In the genomic region with DNA sequence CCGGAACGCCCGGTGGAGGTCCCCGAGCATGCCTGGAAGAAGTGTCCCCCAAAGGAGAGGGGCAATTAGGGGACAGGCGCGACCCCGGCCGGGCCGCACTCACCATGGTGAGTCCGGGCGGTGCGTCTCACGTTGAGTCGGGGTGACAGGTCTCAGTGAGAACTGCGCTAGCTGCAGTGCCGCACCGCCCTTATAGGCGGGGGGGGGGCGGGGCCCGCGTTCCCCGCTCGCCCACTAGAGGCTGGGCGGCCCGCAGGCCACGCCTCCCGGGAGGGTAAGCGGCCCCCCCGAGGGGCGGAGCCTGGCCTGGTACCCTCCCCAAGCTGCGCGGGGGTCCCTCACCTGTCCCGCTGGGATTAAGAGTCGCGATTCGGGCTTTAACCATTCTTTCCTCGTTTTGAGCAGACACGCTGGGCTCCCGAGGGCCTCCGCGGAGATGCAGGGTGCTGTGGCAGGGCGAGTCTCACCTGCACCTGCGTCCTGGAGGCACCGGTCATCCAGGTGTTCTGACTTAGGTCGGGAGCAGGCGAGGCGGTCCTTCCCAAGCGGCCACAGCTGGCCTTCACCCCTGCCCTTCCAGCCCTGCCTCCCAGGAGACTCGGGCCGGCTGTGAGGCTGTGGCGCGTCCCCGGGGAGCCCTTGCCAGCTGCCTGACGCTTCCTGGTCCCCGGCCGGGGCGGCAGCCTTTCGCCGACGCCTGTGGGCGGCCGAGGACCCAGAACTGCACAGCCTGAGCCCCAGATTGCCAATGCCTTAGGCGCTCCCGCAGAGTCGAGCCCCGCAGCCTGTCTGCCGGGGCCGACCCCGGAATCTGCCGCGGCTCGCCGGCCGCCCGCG, we compare ENCODE assay signal across 1 cellular context.
A peak's percentile ranks its signal among the peaks of the same experiment; 100 is the strongest.
TF ChIP-seq lines count a peak whose summit lies in the region.

A gene (minus strand): TSS at position 166 of the 837 bp plus-strand sequence. CDS start 60 bp downstream, at position 106.

TF ChIP-seq in HepG2, 621 proteins besides CTCF, POLR2A, EP300 and RAD21 (continued from another document and continues in another):
- TF ChIP-seq, protein P1, sequence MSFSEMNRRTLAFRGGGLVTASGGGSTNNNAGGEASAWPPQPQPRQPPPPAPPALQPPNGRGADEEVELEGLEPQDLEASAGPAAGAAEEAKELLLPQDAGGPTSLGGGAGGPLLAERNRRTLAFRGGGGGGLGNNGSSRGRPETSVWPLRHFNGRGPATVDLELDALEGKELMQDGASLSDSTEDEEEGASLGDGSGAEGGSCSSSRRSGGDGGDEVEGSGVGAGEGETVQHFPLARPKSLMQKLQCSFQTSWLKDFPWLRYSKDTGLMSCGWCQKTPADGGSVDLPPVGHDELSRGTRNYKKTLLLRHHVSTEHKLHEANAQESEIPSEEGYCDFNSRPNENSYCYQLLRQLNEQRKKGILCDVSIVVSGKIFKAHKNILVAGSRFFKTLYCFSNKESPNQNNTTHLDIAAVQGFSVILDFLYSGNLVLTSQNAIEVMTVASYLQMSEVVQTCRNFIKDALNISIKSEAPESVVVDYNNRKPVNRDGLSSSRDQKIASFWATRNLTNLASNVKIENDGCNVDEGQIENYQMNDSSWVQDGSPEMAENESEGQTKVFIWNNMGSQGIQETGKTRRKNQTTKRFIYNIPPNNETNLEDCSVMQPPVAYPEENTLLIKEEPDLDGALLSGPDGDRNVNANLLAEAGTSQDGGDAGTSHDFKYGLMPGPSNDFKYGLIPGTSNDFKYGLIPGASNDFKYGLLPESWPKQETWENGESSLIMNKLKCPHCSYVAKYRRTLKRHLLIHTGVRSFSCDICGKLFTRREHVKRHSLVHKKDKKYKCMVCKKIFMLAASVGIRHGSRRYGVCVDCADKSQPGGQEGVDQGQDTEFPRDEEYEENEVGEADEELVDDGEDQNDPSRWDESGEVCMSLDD (CRISPR knock-in tag; IDR thresholded peaks at IDR 0.05; ENCODE audit: borderline replicate concordance) = 0 out of 2 replicates have a peak, but pooled peaks have one; percentile 58
- TF ChIP-seq, protein P2, sequence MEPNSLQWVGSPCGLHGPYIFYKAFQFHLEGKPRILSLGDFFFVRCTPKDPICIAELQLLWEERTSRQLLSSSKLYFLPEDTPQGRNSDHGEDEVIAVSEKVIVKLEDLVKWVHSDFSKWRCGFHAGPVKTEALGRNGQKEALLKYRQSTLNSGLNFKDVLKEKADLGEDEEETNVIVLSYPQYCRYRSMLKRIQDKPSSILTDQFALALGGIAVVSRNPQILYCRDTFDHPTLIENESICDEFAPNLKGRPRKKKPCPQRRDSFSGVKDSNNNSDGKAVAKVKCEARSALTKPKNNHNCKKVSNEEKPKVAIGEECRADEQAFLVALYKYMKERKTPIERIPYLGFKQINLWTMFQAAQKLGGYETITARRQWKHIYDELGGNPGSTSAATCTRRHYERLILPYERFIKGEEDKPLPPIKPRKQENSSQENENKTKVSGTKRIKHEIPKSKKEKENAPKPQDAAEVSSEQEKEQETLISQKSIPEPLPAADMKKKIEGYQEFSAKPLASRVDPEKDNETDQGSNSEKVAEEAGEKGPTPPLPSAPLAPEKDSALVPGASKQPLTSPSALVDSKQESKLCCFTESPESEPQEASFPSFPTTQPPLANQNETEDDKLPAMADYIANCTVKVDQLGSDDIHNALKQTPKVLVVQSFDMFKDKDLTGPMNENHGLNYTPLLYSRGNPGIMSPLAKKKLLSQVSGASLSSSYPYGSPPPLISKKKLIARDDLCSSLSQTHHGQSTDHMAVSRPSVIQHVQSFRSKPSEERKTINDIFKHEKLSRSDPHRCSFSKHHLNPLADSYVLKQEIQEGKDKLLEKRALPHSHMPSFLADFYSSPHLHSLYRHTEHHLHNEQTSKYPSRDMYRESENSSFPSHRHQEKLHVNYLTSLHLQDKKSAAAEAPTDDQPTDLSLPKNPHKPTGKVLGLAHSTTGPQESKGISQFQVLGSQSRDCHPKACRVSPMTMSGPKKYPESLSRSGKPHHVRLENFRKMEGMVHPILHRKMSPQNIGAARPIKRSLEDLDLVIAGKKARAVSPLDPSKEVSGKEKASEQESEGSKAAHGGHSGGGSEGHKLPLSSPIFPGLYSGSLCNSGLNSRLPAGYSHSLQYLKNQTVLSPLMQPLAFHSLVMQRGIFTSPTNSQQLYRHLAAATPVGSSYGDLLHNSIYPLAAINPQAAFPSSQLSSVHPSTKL (CRISPR knock-in tag; IDR thresholded peaks at IDR 0.05) = no peak; the same call in 1 of the 2 replicates
- TF ChIP-seq ZNF441 (CRISPR knock-in tag; IDR thresholded peaks at IDR 0.05; ENCODE audit: borderline replicate concordance) (no peak; the same call in 1 of the 2 replicates), ZNF224 (CRISPR knock-in tag; IDR thresholded peaks at IDR 0.05) (peak; percentile 87; the same call in 1 of the 2 replicates), ZNF317 (CRISPR knock-in tag; IDR thresholded peaks at IDR 0.05) (peak; percentile 57; the same call in 1 of the 2 replicates), ZNF460 (CRISPR knock-in tag; IDR thresholded peaks at IDR 0.05; ENCODE audit: borderline replicate concordance) (no peak), ZMAT3 (CRISPR knock-in tag; conservative IDR thresholded peaks at IDR 0.05) (0 out of 2 replicates have a peak, but pooled peaks have one; percentile 69), FOXC1 (CRISPR knock-in tag; IDR thresholded peaks at IDR 0.05; ENCODE audit: borderline replicate concordance) (peak; percentile 71), MXD4 (CRISPR knock-in tag; IDR thresholded peaks at IDR 0.05) (no peak; the same call in 1 of the 2 replicates), ZNF598 (CRISPR knock-in tag; IDR thresholded peaks at IDR 0.05; ENCODE audit: borderline replicate concordance) (0 out of 2 replicates have a peak, but pooled peaks have one; percentile 91), RNF2 (conservative IDR thresholded peaks at IDR 0.05; ENCODE audit: low read depth) (0 out of 2 replicates have a peak, but pooled peaks have one; percentile 69), RBM22 (optimal IDR thresholded peaks at IDR 0.05; ENCODE audit: low read length) (no peak), GPN1 (CRISPR knock-in tag; IDR thresholded peaks at IDR 0.05; ENCODE audit: borderline replicate concordance) (no peak), ZNF724P (CRISPR knock-in tag; IDR thresholded peaks at IDR 0.05; ENCODE audit: borderline replicate concordance) (0 out of 2 replicates have a peak, but pooled peaks have one; percentile 2), ATF7-NPFF (CRISPR knock-in tag; IDR thresholded peaks at IDR 0.05; ENCODE audit: low read depth) (no peak), PRPF4 (IDR thresholded peaks at IDR 0.05; ENCODE audit: low read depth, low read length, poor library complexity, severe bottlenecking) (no peak), TGIF2 (CRISPR knock-in tag; IDR thresholded peaks at IDR 0.05) (0 out of 2 replicates have a peak, but pooled peaks have one; percentile 58), NFRKB (IDR thresholded peaks at IDR 0.05) (no peak), RFXANK (CRISPR knock-in tag; IDR thresholded peaks at IDR 0.05) (no peak), SETDB1 (CRISPR knock-in tag; IDR thresholded peaks at IDR 0.05; ENCODE audit: borderline replicate concordance) (no peak), ESRRA (CRISPR knock-in tag; IDR thresholded peaks at IDR 0.05; ENCODE audit: low read depth) (no peak), JDP2 (CRISPR knock-in tag; IDR thresholded peaks at IDR 0.05; ENCODE audit: borderline replicate concordance) (no peak), ZNF124 (CRISPR knock-in tag; IDR thresholded peaks at IDR 0.05) (no peak), TEAD2 (CRISPR knock-in tag; IDR thresholded peaks at IDR 0.05) (no peak), SUZ12 (IDR thresholded peaks at IDR 0.05; ENCODE audit: low read depth, low read length) (no peak), SNAPC2 (CRISPR knock-in tag; IDR thresholded peaks at IDR 0.05) (peak; percentile 38; the same call in 1 of the 2 replicates), TCF12 (IDR thresholded peaks at IDR 0.05) (no peak), TCF12 (CRISPR knock-in tag; IDR thresholded peaks at IDR 0.05) (no peak), PHB2 (IDR thresholded peaks at IDR 0.05; ENCODE audit: partially characterized antibody) (no peak), ZSCAN29 (CRISPR knock-in tag; conservative IDR thresholded peaks at IDR 0.05) (0 out of 2 replicates have a peak, but pooled peaks have one; percentile 21), ZNF546 (CRISPR knock-in tag; conservative IDR thresholded peaks at IDR 0.05) (no peak), ZNF343 (CRISPR knock-in tag; IDR thresholded peaks at IDR 0.05) (peak; percentile 78; the same call in 1 of the 2 replicates), HES4 (CRISPR knock-in tag; IDR thresholded peaks at IDR 0.05; ENCODE audit: borderline replicate concordance) (peak; percentile 31; the same call in 1 of the 2 replicates), THAP11 (CRISPR knock-in tag; IDR thresholded peaks at IDR 0.05) (no peak), NR2F6 (IDR thresholded peaks at IDR 0.05) (no peak), NR2F6 (CRISPR knock-in tag; IDR thresholded peaks at IDR 0.05) (0 out of 2 replicates have a peak, but pooled peaks have one; percentile 23), GLI4 (CRISPR knock-in tag; IDR thresholded peaks at IDR 0.05; ENCODE audit: borderline replicate concordance) (peak; percentile 81; the same call in 1 of the 2 replicates), ZNF747 (CRISPR knock-in tag; IDR thresholded peaks at IDR 0.05; ENCODE audit: borderline replicate concordance) (no peak), AGO2 (optimal IDR thresholded peaks at IDR 0.05; ENCODE audit: low read depth, low read length) (peak; percentile 12), ATF7 (IDR thresholded peaks at IDR 0.05) (no peak), ATF7 (CRISPR knock-in tag; IDR thresholded peaks at IDR 0.05) (no peak; the same call in 1 of the 2 replicates), ZNF570 (CRISPR knock-in tag; IDR thresholded peaks at IDR 0.05; ENCODE audit: borderline replicate concordance) (no peak)
- TF ChIP-seq, protein P3, sequence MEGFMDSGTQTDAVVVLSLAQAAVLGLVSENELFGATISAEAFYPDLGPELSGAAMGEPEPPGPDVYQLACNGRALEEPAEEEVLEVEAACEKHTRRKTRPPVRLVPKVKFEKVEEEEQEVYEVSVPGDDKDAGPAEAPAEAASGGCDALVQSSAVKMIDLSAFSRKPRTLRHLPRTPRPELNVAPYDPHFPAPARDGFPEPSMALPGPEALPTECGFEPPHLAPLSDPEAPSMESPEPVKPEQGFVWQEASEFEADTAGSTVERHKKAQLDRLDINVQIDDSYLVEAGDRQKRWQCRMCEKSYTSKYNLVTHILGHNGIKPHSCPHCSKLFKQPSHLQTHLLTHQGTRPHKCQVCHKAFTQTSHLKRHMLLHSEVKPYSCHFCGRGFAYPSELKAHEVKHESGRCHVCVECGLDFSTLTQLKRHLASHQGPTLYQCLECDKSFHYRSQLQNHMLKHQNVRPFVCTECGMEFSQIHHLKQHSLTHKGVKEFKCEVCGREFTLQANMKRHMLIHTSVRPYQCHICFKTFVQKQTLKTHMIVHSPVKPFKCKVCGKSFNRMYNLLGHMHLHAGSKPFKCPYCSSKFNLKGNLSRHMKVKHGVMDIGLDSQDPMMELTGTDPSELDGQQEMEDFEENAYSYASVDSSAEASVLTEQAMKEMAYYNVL (CRISPR knock-in tag; IDR thresholded peaks at IDR 0.05; ENCODE audit: borderline replicate concordance) = peak; percentile 32; the same call in 1 of the 2 replicates
- TF ChIP-seq, protein P4, sequence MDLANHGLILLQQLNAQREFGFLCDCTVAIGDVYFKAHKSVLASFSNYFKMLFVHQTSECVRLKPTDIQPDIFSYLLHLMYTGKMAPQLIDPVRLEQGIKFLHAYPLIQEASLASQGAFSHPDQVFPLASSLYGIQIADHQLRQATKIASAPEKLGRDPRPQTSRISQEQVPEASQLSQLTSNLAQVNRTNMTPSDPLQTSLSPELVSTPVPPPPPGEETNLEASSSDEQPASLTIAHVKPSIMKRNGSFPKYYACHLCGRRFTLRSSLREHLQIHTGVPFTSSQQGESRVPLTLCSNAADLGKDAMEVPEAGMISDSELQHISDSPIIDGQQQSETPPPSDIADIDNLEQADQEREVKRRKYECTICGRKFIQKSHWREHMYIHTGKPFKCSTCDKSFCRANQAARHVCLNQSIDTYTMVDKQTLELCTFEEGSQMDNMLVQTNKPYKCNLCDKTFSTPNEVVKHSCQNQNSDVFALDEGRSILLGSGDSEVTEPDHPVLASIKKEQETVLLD (CRISPR knock-in tag; IDR thresholded peaks at IDR 0.05; ENCODE audit: low read depth) = no peak
- TF ChIP-seq, protein P5, sequence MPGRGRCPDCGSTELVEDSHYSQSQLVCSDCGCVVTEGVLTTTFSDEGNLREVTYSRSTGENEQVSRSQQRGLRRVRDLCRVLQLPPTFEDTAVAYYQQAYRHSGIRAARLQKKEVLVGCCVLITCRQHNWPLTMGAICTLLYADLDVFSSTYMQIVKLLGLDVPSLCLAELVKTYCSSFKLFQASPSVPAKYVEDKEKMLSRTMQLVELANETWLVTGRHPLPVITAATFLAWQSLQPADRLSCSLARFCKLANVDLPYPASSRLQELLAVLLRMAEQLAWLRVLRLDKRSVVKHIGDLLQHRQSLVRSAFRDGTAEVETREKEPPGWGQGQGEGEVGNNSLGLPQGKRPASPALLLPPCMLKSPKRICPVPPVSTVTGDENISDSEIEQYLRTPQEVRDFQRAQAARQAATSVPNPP (CRISPR knock-in tag; IDR thresholded peaks at IDR 0.05) = peak; percentile 65; the same call in 1 of the 2 replicates
- TF ChIP-seq, protein P6, sequence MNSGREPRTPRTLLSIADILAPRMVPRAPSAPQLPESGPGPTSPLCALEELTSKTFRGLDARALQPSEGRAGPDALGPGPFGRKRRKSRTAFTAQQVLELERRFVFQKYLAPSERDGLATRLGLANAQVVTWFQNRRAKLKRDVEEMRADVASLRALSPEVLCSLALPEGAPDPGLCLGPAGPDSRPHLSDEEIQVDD (CRISPR knock-in tag; IDR thresholded peaks at IDR 0.05; ENCODE audit: borderline replicate concordance) = no peak
- TF ChIP-seq, protein P7, sequence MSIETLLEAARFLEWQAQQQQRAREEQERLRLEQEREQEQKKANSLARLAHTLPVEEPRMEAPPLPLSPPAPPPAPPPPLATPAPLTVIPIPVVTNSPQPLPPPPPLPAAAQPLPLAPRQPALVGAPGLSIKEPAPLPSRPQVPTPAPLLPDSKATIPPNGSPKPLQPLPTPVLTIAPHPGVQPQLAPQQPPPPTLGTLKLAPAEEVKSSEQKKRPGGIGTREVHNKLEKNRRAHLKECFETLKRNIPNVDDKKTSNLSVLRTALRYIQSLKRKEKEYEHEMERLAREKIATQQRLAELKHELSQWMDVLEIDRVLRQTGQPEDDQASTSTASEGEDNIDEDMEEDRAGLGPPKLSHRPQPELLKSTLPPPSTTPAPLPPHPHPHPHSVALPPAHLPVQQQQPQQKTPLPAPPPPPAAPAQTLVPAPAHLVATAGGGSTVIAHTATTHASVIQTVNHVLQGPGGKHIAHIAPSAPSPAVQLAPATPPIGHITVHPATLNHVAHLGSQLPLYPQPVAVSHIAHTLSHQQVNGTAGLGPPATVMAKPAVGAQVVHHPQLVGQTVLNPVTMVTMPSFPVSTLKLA (IDR thresholded peaks at IDR 0.05) = no peak
- TF ChIP-seq, protein P8, sequence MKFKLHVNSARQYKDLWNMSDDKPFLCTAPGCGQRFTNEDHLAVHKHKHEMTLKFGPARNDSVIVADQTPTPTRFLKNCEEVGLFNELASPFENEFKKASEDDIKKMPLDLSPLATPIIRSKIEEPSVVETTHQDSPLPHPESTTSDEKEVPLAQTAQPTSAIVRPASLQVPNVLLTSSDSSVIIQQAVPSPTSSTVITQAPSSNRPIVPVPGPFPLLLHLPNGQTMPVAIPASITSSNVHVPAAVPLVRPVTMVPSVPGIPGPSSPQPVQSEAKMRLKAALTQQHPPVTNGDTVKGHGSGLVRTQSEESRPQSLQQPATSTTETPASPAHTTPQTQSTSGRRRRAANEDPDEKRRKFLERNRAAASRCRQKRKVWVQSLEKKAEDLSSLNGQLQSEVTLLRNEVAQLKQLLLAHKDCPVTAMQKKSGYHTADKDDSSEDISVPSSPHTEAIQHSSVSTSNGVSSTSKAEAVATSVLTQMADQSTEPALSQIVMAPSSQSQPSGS (CRISPR knock-in tag; IDR thresholded peaks at IDR 0.05) = no peak
- TF ChIP-seq, protein P9, sequence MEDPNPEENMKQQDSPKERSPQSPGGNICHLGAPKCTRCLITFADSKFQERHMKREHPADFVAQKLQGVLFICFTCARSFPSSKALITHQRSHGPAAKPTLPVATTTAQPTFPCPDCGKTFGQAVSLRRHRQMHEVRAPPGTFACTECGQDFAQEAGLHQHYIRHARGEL (CRISPR knock-in tag; IDR thresholded peaks at IDR 0.05) = no peak
